ENCODE assay signal across 22 cellular contexts in genomic region chr2:115129502-115129901, GRCh38.
DNase-seq lines count a peak whose midpoint lies in the region; ATAC-seq, FAIRE-seq and TF ChIP-seq lines count a peak whose summit lies in the region.
"Had no signal": no experiment of that assay in that cellular context is flagged by ENCODE, and none has a peak within 500 bp of the region (broad histone marks: within the 10 kb centered on the region; RNA-seq: fewer than 3 reads in every experiment).

No MANE protein-coding gene starts in this region.

- no peak overlapping the region for H4K5ac ChIP-seq in H1 (ENCODE audit: insufficient read length, low read depth, low read length)

- no peaks in the 10 kb centered on the region for H4K20me1 ChIP-seq in H1 (replicated peaks in 1 of 2; ENCODE audit: control insufficient read depth in 1 of 2, insufficient read depth in 2 of 2, low read length in 2 of 2)

- H2BK15ac ChIP-seq in H1 (ENCODE audit: low read length) = no peak overlapping the region

- TF ChIP-seq POLR2A in H1 (IDR thresholded peaks at IDR 0.05; ENCODE audit: control extremely low read depth in 1 of 2, low read depth in 2 of 2, low read length in 2 of 2) = no peak

- H4K8ac ChIP-seq in H1 (ENCODE audit: extremely low read depth, insufficient read depth, low read length) = no peak overlapping the region

- H2AFZ ChIP-seq in H1 (ENCODE audit: low read length) = no peak overlapping the region

- no peaks in the 10 kb centered on the region for H3K79me1 ChIP-seq in H1 (ENCODE audit: low read depth, low read length)

- POLR2A ChIA-PET in H1 (lab: Charles Lee; ENCODE audit: partially characterized antibody) = no interaction called here

- no peak overlapping the region for H2AK5ac ChIP-seq in H1 (ENCODE audit: low read depth, low read length)

- no peak for TF ChIP-seq RAD21 in H1 (IDR thresholded peaks at IDR 0.05 in 1 of 2, conservative IDR thresholded peaks at IDR 0.05 in 1 of 2; ENCODE audit: low read depth in 2 of 2, low read length in 2 of 2)

- peaks cover 0 to 4% (median 3%) of the 10 kb centered on the region in 4 experiments; a peak in 3 of 7 replicates for H3K4me1 ChIP-seq in H1 (replicated peaks in 1 of 4; ENCODE audit: control insufficient read depth in 3 of 4, insufficient read depth in 4 of 4, low read length in 3 of 4)
- no peaks in the 10 kb centered on the region for H3K4me1 ChIP-seq in small intestine (ENCODE audit: control insufficient read depth in 2 of 2, insufficient read depth in 1 of 2, low read depth in 1 of 2, low read length in 1 of 2)
- H3K4me1 ChIP-seq: Caco-2 had no signal

- H3K4me3 ChIP-seq in H1 (ENCODE audit: extremely low read depth in 1 of 4, insufficient read depth in 2 of 4, low read depth in 3 of 4, low read length in 4 of 4) (no peak overlapping the region), small intestine (ENCODE audit: low read depth in 1 of 2, low read length in 2 of 2) (no peak overlapping the region)
- H3K4me3 ChIP-seq: GM12878, HAP-1 had no signal

- H3K9ac ChIP-seq in H1 (replicated peaks in 1 of 4; ENCODE audit: extremely low read depth in 1 of 4, low read depth in 3 of 4, low read length in 3 of 4) = no peak overlapping the region

- DNase-seq in Caki2 (ENCODE audit: low read depth) (peak; percentile 6), DMS53 treated with DMSO at 0.1 percent for 48 hours (lab: John Stamatoyannopoulos, UW; ENCODE audit: unreplicated experiment) (peak; percentile 18), NCI-H460 (ENCODE audit: extremely low read depth, low read depth) (peak; percentile 19), H1 (ENCODE audit: low read depth in 1 of 2, low spot score in 2 of 2) (no peak), small intestine (no peak)
- DNase-seq in activated naive CD4-positive, alpha-beta T cell treated with anti-CD3 and anti-CD28 coated beads, Interleukin-2, amount 50 U/mL, for 16 hours = no peak
- DNase-seq: AML-193; Caco-2; CD4-positive, alpha-beta T cell; DMS153; DND-41; EL; GOT3; Kasumi-1; KG1 had no signal

- CTCF ChIA-PET in H1 (lab: Charles Lee; ENCODE audit: partially characterized antibody) = interaction anchor here (0.9 to 1.3 kb wide), 3 partner anchors 34 to 54 kb away, joined by 3 to 4 read pairs (median 3); no protein-coding TSS in a partner anchor

- ATAC-seq in GM21825 (IDR thresholded peaks at IDR 0.05; ENCODE audit: unreplicated experiment) = no peak
- ATAC-seq: GM12878 had no signal

- no peak overlapping the region for H2BK5ac ChIP-seq in H1 (ENCODE audit: low read depth, low read length)

- no peak overlapping the region for H3K4me2 ChIP-seq in H1 (ENCODE audit: insufficient read depth in 1 of 2, low read depth in 2 of 2, low read length in 2 of 2)

- H2BK20ac ChIP-seq in H1 (ENCODE audit: low read length) = no peak overlapping the region

- no peak for TF ChIP-seq EP300 in H1 (IDR thresholded peaks at IDR 0.05; ENCODE audit: borderline replicate concordance in 1 of 2, low read depth in 2 of 2, low read length in 2 of 2)

- H3K27me3 ChIP-seq in H1 (replicated peaks in 1 of 4; ENCODE audit: control insufficient read depth in 3 of 4, extremely low read depth in 1 of 4, insufficient read depth in 3 of 4, low read length in 3 of 4) (no peaks in the 10 kb centered on the region), small intestine (ENCODE audit: control insufficient read depth in 2 of 2, insufficient read depth in 2 of 2, low read length in 2 of 2) (no peaks in the 10 kb centered on the region)

- H2BK120ac ChIP-seq in H1 (replicated peaks; ENCODE audit: low read depth, low read length) = no peak overlapping the region

- H3K36me3 ChIP-seq in H1 (ENCODE audit: control insufficient read depth in 2 of 4, insufficient read depth in 4 of 4, low read length in 3 of 4) (no peaks in the 10 kb centered on the region), small intestine (ENCODE audit: control insufficient read depth in 2 of 2, insufficient read depth in 2 of 2, low read length in 2 of 2) (no peaks in the 10 kb centered on the region)
- H3K36me3 ChIP-seq: HAP-1 had no signal

- TF ChIP-seq CTCF in H1 (IDR thresholded peaks at IDR 0.05; ENCODE audit: control extremely low read depth in 1 of 3, insufficient read depth in 1 of 3, low read depth in 1 of 3, low read length in 3 of 3) = no peak

- H3K79me2 ChIP-seq in H1 (ENCODE audit: control insufficient read depth in 1 of 2, insufficient read depth in 2 of 2, low read length in 2 of 2) = no peaks in the 10 kb centered on the region

- no peak overlapping the region for H3K56ac ChIP-seq in H1 (replicated peaks; ENCODE audit: insufficient read length, low read depth, low read length)

- WGBS in H1 (ENCODE audit: extremely low coverage in 1 of 2, insufficient coverage in 1 of 2, insufficient read length in 1 of 2, insufficient replicate concordance in 2 of 2, low coverage in 1 of 2, low lambda C conversion rate in 2 of 2, missing lambda C conversion rate in 1 of 2), 2 experiments = 77% methylated on average over 2 of the region's 2 CpGs; no CpG with 5 or more reads in 1 of the 2 experiments
- 61 to 80% (median 75%) methylated on average over 2 of the region's 2 CpGs for WGBS in small intestine, 3 donors

- no peak overlapping the region for H3K18ac ChIP-seq in H1 (ENCODE audit: extremely low read depth, low read length)

- FAIRE-seq in H1 (lab: Jason Lieb, UNC) = peak; percentile 24
- FAIRE-seq in small intestine (lab: Jason Lieb, UNC) = no peak
- FAIRE-seq: A204.1, GM12878, GM19239 had no signal

- H3K9me3 ChIP-seq in H1 (ENCODE audit: insufficient read depth in 2 of 2, low read depth in 1 of 2, low read length in 1 of 2) = no peaks in the 10 kb centered on the region
- no peaks in the 10 kb centered on the region for H3K9me3 ChIP-seq in small intestine (ENCODE audit: control insufficient read depth, low read depth)
- H3K9me3 ChIP-seq: Caco-2, HAP-1 had no signal

- H3K14ac ChIP-seq in H1 (ENCODE audit: insufficient read length) = no peak overlapping the region

- in situ Hi-C loops in Caki2 (cut with HindIII; ENCODE audit: low pct_unique_long_range_greater_than_20kb, low sequenced_read_pairs) = no loop called here

- no peak overlapping the region for H3K23ac ChIP-seq in H1 (ENCODE audit: insufficient read length)

- H3K4ac ChIP-seq in H1 (replicated peaks; ENCODE audit: insufficient read length, low read depth, low read length) = no peak overlapping the region

- no peaks in the 10 kb centered on the region for H3K23me2 ChIP-seq in H1 (ENCODE audit: low read depth, low read length)

- H2BK12ac ChIP-seq in H1 (ENCODE audit: low read depth, low read length) = no peak overlapping the region

- H4K91ac ChIP-seq in H1 (replicated peaks; ENCODE audit: insufficient read length, low read length) = no peak overlapping the region

- H3K27ac ChIP-seq in H1 (ENCODE audit: low read depth, low read length) = no peak overlapping the region
- no peak overlapping the region for H3K27ac ChIP-seq in small intestine (ENCODE audit: low read depth in 1 of 2, low read length in 1 of 2)
- H3K27ac ChIP-seq: C4-2B, HL-60 had no signal

TF ChIP-seq in H1, 55 proteins besides CTCF, POLR2A, EP300 and RAD21 (continues in another document):
- TF ChIP-seq ZNF274 (IDR thresholded peaks at IDR 0.05; ENCODE audit: borderline replicate concordance, extremely low read depth, low read length) = no peak
- TF ChIP-seq SRF (IDR thresholded peaks at IDR 0.05; ENCODE audit: low read depth, low read length) = no peak

Comparison
In these comparisons a context has a peak if more than half of its experiments do, and no peak if none do; other contexts are left out.
1. DNase-seq: peak in Caki2 (single experiment), DMS53 treated with DMSO at 0.1 percent for 48 hours (single experiment) and NCI-H460 (single experiment); none in H1 (0 of 2), activated naive CD4-positive, alpha-beta T cell treated with anti-CD3 and anti-CD28 coated beads, Interleukin-2, amount 50 U/mL, for 16 hours (single experiment) and small intestine (single experiment).